Comparison of ENCODE assay signal across 1 cellular context in the genomic region with DNA sequence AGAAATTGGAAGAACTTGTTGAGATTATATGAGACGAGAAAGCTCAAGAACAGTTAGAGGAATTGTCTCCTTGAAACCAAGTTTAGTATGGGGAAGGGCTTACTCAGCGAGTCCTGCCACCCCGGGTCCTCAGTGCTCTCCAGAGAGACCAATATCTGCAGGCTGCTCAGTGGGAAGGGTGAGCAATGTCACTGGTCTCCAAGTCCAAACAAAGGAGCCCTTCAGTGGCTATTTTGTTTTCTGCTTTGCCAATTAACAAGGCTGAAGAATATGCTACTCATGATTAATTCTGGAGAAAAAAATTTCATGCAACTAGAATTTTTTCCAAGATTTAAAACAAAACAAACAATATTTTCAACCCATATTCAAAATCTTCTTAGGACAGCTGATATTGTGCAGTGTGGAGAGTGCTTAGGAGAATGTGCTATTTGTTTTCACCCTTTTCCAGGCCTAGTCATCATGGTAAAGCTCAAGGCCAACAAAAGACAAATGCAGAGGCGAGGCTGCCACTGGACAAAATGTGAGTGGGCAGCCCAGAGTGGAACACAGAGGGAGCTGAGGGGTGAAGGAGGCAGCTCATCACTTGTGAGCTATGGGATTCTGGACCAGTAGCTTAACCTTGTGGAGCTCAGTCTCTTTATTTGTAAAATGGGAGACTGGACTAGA.
TF ChIP-seq lines count a peak whose summit lies in the region.

No MANE protein-coding gene starts in this region.

TF ChIP-seq in HepG2, 621 proteins besides CTCF, POLR2A, EP300 and RAD21 (continued from another document):
- TF ChIP-seq, protein P1, sequence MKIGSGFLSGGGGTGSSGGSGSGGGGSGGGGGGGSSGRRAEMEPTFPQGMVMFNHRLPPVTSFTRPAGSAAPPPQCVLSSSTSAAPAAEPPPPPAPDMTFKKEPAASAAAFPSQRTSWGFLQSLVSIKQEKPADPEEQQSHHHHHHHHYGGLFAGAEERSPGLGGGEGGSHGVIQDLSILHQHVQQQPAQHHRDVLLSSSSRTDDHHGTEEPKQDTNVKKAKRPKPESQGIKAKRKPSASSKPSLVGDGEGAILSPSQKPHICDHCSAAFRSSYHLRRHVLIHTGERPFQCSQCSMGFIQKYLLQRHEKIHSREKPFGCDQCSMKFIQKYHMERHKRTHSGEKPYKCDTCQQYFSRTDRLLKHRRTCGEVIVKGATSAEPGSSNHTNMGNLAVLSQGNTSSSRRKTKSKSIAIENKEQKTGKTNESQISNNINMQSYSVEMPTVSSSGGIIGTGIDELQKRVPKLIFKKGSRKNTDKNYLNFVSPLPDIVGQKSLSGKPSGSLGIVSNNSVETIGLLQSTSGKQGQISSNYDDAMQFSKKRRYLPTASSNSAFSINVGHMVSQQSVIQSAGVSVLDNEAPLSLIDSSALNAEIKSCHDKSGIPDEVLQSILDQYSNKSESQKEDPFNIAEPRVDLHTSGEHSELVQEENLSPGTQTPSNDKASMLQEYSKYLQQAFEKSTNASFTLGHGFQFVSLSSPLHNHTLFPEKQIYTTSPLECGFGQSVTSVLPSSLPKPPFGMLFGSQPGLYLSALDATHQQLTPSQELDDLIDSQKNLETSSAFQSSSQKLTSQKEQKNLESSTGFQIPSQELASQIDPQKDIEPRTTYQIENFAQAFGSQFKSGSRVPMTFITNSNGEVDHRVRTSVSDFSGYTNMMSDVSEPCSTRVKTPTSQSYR (CRISPR knock-in tag; IDR thresholded peaks at IDR 0.05; ENCODE audit: borderline replicate concordance) = no peak
- TF ChIP-seq BRD4 (CRISPR knock-in tag; IDR thresholded peaks at IDR 0.05) = no peak
- no peak for TF ChIP-seq HOXA7 (CRISPR knock-in tag; IDR thresholded peaks at IDR 0.05)
- TF ChIP-seq, protein P2, sequence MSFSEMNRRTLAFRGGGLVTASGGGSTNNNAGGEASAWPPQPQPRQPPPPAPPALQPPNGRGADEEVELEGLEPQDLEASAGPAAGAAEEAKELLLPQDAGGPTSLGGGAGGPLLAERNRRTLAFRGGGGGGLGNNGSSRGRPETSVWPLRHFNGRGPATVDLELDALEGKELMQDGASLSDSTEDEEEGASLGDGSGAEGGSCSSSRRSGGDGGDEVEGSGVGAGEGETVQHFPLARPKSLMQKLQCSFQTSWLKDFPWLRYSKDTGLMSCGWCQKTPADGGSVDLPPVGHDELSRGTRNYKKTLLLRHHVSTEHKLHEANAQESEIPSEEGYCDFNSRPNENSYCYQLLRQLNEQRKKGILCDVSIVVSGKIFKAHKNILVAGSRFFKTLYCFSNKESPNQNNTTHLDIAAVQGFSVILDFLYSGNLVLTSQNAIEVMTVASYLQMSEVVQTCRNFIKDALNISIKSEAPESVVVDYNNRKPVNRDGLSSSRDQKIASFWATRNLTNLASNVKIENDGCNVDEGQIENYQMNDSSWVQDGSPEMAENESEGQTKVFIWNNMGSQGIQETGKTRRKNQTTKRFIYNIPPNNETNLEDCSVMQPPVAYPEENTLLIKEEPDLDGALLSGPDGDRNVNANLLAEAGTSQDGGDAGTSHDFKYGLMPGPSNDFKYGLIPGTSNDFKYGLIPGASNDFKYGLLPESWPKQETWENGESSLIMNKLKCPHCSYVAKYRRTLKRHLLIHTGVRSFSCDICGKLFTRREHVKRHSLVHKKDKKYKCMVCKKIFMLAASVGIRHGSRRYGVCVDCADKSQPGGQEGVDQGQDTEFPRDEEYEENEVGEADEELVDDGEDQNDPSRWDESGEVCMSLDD (CRISPR knock-in tag; IDR thresholded peaks at IDR 0.05; ENCODE audit: borderline replicate concordance) = no peak
- TF ChIP-seq, protein P3, sequence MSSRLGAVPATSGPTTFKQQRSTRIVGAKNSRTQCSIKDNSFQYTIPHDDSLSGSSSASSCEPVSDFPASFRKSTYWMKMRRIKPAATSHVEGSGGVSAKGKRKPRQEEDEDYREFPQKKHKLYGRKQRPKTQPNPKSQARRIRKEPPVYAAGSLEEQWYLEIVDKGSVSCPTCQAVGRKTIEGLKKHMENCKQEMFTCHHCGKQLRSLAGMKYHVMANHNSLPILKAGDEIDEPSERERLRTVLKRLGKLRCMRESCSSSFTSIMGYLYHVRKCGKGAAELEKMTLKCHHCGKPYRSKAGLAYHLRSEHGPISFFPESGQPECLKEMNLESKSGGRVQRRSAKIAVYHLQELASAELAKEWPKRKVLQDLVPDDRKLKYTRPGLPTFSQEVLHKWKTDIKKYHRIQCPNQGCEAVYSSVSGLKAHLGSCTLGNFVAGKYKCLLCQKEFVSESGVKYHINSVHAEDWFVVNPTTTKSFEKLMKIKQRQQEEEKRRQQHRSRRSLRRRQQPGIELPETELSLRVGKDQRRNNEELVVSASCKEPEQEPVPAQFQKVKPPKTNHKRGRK (CRISPR knock-in tag; IDR thresholded peaks at IDR 0.05) = no peak
- TF ChIP-seq TBP (CRISPR knock-in tag; IDR thresholded peaks at IDR 0.05) = no peak
- no peak for TF ChIP-seq EZH2 (conservative IDR thresholded peaks at IDR 0.05; ENCODE audit: low read depth, low read length)
- TF ChIP-seq, protein P4, sequence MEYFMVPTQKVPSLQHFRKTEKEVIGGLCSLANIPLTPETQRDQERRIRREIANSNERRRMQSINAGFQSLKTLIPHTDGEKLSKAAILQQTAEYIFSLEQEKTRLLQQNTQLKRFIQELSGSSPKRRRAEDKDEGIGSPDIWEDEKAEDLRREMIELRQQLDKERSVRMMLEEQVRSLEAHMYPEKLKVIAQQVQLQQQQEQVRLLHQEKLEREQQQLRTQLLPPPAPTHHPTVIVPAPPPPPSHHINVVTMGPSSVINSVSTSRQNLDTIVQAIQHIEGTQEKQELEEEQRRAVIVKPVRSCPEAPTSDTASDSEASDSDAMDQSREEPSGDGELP (IDR thresholded peaks at IDR 0.05; ENCODE audit: borderline replicate concordance, low read depth) = no peak
- no peak for TF ChIP-seq ZNF124 (CRISPR knock-in tag; IDR thresholded peaks at IDR 0.05)
- no peak for TF ChIP-seq ZNF83 (CRISPR knock-in tag; IDR thresholded peaks at IDR 0.05; ENCODE audit: borderline replicate concordance)
- TF ChIP-seq NKX3-1 (CRISPR knock-in tag; IDR thresholded peaks at IDR 0.05) = no peak
- no peak for TF ChIP-seq ZC3H13 (CRISPR knock-in tag; IDR thresholded peaks at IDR 0.05)
- TF ChIP-seq, protein P5, sequence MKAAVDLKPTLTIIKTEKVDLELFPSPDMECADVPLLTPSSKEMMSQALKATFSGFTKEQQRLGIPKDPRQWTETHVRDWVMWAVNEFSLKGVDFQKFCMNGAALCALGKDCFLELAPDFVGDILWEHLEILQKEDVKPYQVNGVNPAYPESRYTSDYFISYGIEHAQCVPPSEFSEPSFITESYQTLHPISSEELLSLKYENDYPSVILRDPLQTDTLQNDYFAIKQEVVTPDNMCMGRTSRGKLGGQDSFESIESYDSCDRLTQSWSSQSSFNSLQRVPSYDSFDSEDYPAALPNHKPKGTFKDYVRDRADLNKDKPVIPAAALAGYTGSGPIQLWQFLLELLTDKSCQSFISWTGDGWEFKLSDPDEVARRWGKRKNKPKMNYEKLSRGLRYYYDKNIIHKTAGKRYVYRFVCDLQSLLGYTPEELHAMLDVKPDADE (CRISPR knock-in tag; IDR thresholded peaks at IDR 0.05) = no peak
- TF ChIP-seq PPARG (CRISPR knock-in tag; conservative IDR thresholded peaks at IDR 0.05) = no peak
- 0 out of 2 replicates have a peak, but pooled peaks have one; percentile 16 for TF ChIP-seq ZKSCAN1 (IDR thresholded peaks at IDR 0.05; ENCODE audit: low read length)
- TF ChIP-seq, protein P6, sequence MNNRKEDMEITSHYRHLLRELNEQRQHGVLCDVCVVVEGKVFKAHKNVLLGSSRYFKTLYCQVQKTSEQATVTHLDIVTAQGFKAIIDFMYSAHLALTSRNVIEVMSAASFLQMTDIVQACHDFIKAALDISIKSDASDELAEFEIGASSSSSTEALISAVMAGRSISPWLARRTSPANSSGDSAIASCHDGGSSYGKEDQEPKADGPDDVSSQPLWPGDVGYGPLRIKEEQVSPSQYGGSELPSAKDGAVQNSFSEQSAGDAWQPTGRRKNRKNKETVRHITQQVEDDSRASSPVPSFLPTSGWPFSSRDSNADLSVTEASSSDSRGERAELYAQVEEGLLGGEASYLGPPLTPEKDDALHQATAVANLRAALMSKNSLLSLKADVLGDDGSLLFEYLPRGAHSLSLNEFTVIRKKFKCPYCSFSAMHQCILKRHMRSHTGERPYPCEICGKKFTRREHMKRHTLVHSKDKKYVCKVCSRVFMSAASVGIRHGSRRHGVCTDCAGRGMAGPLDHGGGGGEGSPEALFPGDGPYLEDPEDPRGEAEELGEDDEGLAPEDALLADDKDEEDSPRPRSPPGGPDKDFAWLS (CRISPR knock-in tag; IDR thresholded peaks at IDR 0.05; ENCODE audit: borderline replicate concordance) = no peak
- TF ChIP-seq SP2 (CRISPR knock-in tag; IDR thresholded peaks at IDR 0.05) = no peak
- 0 out of 2 replicates have a peak, but pooled peaks have one; percentile 28 for TF ChIP-seq ZMYM2 (CRISPR knock-in tag; IDR thresholded peaks at IDR 0.05)
- no peak for TF ChIP-seq HMG20B (CRISPR knock-in tag; conservative IDR thresholded peaks at IDR 0.05)
- TF ChIP-seq ELF3 (CRISPR knock-in tag; IDR thresholded peaks at IDR 0.05) = no peak
- TF ChIP-seq HDAC1 (CRISPR knock-in tag; IDR thresholded peaks at IDR 0.05) = peak; percentile 64
- no peak for TF ChIP-seq NCOA5 (CRISPR knock-in tag; IDR thresholded peaks at IDR 0.05)
- no peak for TF ChIP-seq SRY (CRISPR knock-in tag; IDR thresholded peaks at IDR 0.05)
- no peak for TF ChIP-seq ZNF775 (CRISPR knock-in tag; IDR thresholded peaks at IDR 0.05; ENCODE audit: borderline replicate concordance)
- 0 out of 2 replicates have a peak, but pooled peaks have one; percentile 43 for TF ChIP-seq HMG20A (CRISPR knock-in tag; IDR thresholded peaks at IDR 0.05; ENCODE audit: borderline replicate concordance)
